Comparison of ENCODE assay signal across 9 cellular contexts in the genomic region with DNA sequence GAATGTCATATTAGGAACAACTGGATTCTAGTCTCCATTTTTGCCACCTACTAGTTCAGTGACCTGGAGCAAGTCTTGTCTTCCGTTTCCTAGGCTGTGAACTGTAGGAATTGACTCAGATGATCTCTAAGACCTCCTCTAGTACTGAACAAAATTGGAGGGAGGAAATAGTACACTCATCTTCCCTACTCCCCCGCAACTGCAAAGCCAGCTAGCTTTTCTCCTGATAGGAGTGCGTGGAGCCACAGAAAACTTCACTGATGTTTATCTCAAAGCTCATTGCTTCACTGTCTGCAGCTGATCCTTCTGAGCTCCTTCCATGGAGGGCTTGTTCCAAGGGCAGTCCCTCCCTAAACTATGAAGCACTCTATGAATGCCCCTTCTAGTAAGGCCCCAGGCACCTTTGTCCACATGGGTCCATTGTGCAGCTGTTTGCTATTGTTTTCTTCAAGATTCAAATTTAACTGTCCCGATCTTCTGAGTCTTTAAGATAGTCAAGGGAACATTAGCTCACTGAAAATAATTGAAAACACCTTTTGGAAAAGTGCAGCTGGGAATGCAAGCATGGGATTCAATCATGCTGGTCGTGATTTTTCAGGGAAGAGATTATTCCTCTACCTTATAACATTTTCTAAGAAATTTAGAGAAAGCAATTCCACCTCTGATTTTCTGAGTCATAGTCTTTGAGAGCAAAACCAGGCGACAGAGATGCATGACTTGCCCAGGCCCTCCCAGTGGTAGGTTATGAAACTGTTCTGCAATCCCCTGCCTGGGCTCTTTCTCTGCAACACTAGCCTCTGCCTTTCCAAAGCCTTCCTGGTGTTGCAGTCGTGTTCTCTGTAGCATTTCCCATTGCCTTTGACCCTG. TPM values are rescaled to one million over a fixed set of nuclear protein-coding genes. Genes with fewer than 3 reads are reported as not detected.
DNase-seq lines count a peak whose midpoint lies in the region; ATAC-seq lines count a peak whose summit lies in the region.
"Had no signal": no experiment of that assay in that cellular context is flagged by ENCODE, and none has a peak within 500 bp of the region (broad histone marks: within the 10 kb centered on the region; RNA-seq: fewer than 3 reads in every experiment).

No MANE protein-coding gene starts in this region.

- H3K36me3 Mint-ChIP-seq in activated CD8-positive, alpha-beta memory T cell treated with anti-CD3 and anti-CD28 coated beads, Interleukin-2, amount 10 ng/mL, durations not matched to agents 7 days and 5 days, result peaks cover 31% of the 10 kb centered on the region

- peak; percentile 87 for ATAC-seq in activated CD8-positive, alpha-beta memory T cell treated with anti-CD3 and anti-CD28 coated beads, Interleukin-2, amount 10 ng/mL, durations not matched to agents 7 days and 5 days
- ATAC-seq in HG02642 (IDR thresholded peaks at IDR 0.05; ENCODE audit: poor library complexity, unreplicated experiment), result peak; percentile 88

- no peak overlapping the region for H3K4me3 Mint-ChIP-seq in activated CD8-positive, alpha-beta memory T cell treated with anti-CD3 and anti-CD28 coated beads, Interleukin-2, amount 10 ng/mL, durations not matched to agents 7 days and 5 days
- H3K4me3 Mint-ChIP-seq: dendritic cell treated with granulocyte-macrophage colony-stimulating factor and Interleukin-4, amounts not matched to agents 40 ng/mL and 50 ng/mL, for 4 days had no signal

- CTCF ChIA-PET in activated CD8-positive, alpha-beta memory T cell treated with anti-CD3 and anti-CD28 coated beads, Interleukin-2, amount 10 ng/mL, durations not matched to agents 7 days and 5 days (lab: Charles Lee), result interaction anchor here (0.7 to 6.0 kb wide), 12 partner anchors 10 to 258 kb away, joined by 3 to 59 read pairs (median 5); no protein-coding TSS in a partner anchor

- H3K9me3 Mint-ChIP-seq in activated CD8-positive, alpha-beta memory T cell treated with anti-CD3 and anti-CD28 coated beads, Interleukin-2, amount 10 ng/mL, durations not matched to agents 7 days and 5 days (ENCODE audit: low read depth), result no peaks in the 10 kb centered on the region
- H3K9me3 Mint-ChIP-seq: dendritic cell treated with granulocyte-macrophage colony-stimulating factor and Interleukin-4, amounts not matched to agents 40 ng/mL and 50 ng/mL, for 4 days had no signal

- H3K27me3 Mint-ChIP-seq in activated CD8-positive, alpha-beta memory T cell treated with anti-CD3 and anti-CD28 coated beads, Interleukin-2, amount 10 ng/mL, durations not matched to agents 7 days and 5 days, result peaks cover 10% of the 10 kb centered on the region
- H3K27me3 Mint-ChIP-seq: dendritic cell treated with granulocyte-macrophage colony-stimulating factor and Interleukin-4, amounts not matched to agents 40 ng/mL and 50 ng/mL, for 4 days had no signal

- DNase-seq in activated CD8-positive, alpha-beta memory T cell treated with anti-CD3 and anti-CD28 coated beads, Interleukin-2, amount 10 ng/mL, durations not matched to agents 7 days and 5 days, result peak; percentile 65
- DNase-seq in activated CD8-positive, alpha-beta memory T cell treated with anti-CD3 and anti-CD28 coated beads, Interleukin-2, amount 50 U/mL, for 48 hours, result no peak
- peak; percentile 70 for DNase-seq in MV-4-11 (lab: John Stamatoyannopoulos, UW)
- peak; percentile 61 for DNase-seq in astrocyte of the hippocampus (ENCODE audit: low read depth, low spot score)
- DNase-seq in lung microvascular endothelial cell (ENCODE audit: low read depth in 2 of 2), result peak; percentile 41 to 64
- DNase-seq in GM19238 (ENCODE audit: insufficient read length, low spot score), result no peak
- DNase-seq in inferior parietal cortex (ENCODE audit: extremely low spot score), result no peak

- H3K4me1 Mint-ChIP-seq in activated CD8-positive, alpha-beta memory T cell treated with anti-CD3 and anti-CD28 coated beads, Interleukin-2, amount 10 ng/mL, durations not matched to agents 7 days and 5 days, result peaks cover 52% of the 10 kb centered on the region

- H3K27ac Mint-ChIP-seq in activated CD8-positive, alpha-beta memory T cell treated with anti-CD3 and anti-CD28 coated beads, Interleukin-2, amount 10 ng/mL, durations not matched to agents 7 days and 5 days, result peak overlapping the region; percentile 47
- H3K27ac Mint-ChIP-seq: dendritic cell treated with granulocyte-macrophage colony-stimulating factor and Interleukin-4, amounts not matched to agents 40 ng/mL and 50 ng/mL, for 4 days had no signal

RNA-seq across cellular contexts. Expression of a gene that starts 24.3 kb away (rescaled TPM):
- 10 to 100 TPM in 1 of 2 experiments, 1 to 10 TPM in 1; 2.4 to 15.5 TPM for total RNA-seq in activated CD8-positive, alpha-beta memory T cell treated with anti-CD3 and anti-CD28 coated beads, Interleukin-2, amount 10 ng/mL, durations not matched to agents 7 days and 5 days
- 22.0 and 36.3 TPM in 2 replicates for total RNA-seq in lung microvascular endothelial cell

Comparison
In these comparisons a context has a peak if more than half of its experiments do, and no peak if none do; other contexts are left out.
1. DNase-seq: peak in activated CD8-positive, alpha-beta memory T cell treated with anti-CD3 and anti-CD28 coated beads, Interleukin-2, amount 10 ng/mL, durations not matched to agents 7 days and 5 days (single experiment), MV-4-11 (single experiment), astrocyte of the hippocampus (single experiment) and lung microvascular endothelial cell (2 of 2); none in activated CD8-positive, alpha-beta memory T cell treated with anti-CD3 and anti-CD28 coated beads, Interleukin-2, amount 50 U/mL, for 48 hours (single experiment), GM19238 (single experiment) and inferior parietal cortex (single experiment).